In the genomic region with DNA sequence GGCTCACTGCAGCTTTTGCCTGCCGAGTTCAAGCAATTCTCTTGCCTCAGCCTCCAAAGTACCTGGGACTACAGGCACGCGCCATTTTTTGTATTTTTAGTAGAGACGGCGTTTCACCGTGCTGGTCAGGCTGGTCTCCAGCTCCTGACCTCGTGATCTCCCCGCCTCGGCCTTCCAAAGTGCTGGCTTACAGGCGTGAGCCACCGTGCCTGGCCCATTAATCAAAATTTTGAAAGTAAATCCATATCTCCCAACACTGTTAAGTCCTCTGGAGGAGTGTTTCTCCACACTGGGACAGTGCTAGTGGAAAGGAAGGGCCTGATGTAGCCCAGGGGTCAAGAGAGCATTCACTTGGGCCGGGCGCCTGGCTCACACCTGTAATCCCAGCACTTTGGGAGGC, we compare ENCODE assay signal across 17 cellular contexts.
DNase-seq lines count a peak whose midpoint lies in the region; ATAC-seq and TF ChIP-seq lines count a peak whose summit lies in the region.
"Had no signal": no experiment of that assay in that cellular context is flagged by ENCODE, and none has a peak within 500 bp of the region (broad histone marks: within the 10 kb centered on the region; RNA-seq: fewer than 3 reads in every experiment).

No MANE protein-coding gene starts in this region.

- no peak overlapping the region for H3K4me3 ChIP-seq in right atrium auricular region
- H3K4me3 ChIP-seq in neuronal stem cell (ENCODE audit: low read length in 2 of 2), result no peak overlapping the region
- H3K4me3 ChIP-seq in OCI-LY7 (ENCODE audit: low read depth, low read length, poor library complexity, severe bottlenecking), result no peak overlapping the region
- H3K4me3 ChIP-seq: A549; BLaER1 treated with 17β-estradiol and CSF1 and Interleukin-3, amounts not matched to agents 10 nM and 100 nM had no signal

- H2BK5ac ChIP-seq in neuronal stem cell (ENCODE audit: low read length), result no peak overlapping the region

- no peak overlapping the region for H2BK120ac ChIP-seq in neuronal stem cell (ENCODE audit: low read depth, low read length)

- H2AK5ac ChIP-seq in neuronal stem cell (ENCODE audit: low read depth, low read length), result no peak overlapping the region

- H3K14ac ChIP-seq in neuronal stem cell (ENCODE audit: low read length), result no peak overlapping the region

- no peak for ATAC-seq in Right ventricle myocardium inferior
- no peak for ATAC-seq in activated CD8-positive, alpha-beta T cell treated with anti-CD3 and anti-CD28 coated beads, Interleukin-2, amount 10 ng/mL, durations not matched to agents 7 days and 5 days
- ATAC-seq: A549; CD8-positive, alpha-beta T cell had no signal

- no peaks in the 10 kb centered on the region for H3K36me3 Mint-ChIP-seq in activated CD8-positive, alpha-beta T cell treated with anti-CD3 and anti-CD28 coated beads, Interleukin-2, amount 10 ng/mL, durations not matched to agents 7 days and 5 days (ENCODE audit: low read depth)
- H3K36me3 Mint-ChIP-seq: CD8-positive, alpha-beta T cell had no signal

- no peaks in the 10 kb centered on the region for H4K20me1 ChIP-seq in OCI-LY7 (ENCODE audit: insufficient read depth, low read length)
- H4K20me1 ChIP-seq: BLaER1 treated with 17β-estradiol and CSF1 and Interleukin-3, amounts not matched to agents 10 nM and 100 nM had no signal

- H3K4me1 ChIP-seq in right atrium auricular region, result no peaks in the 10 kb centered on the region
- no peaks in the 10 kb centered on the region for H3K4me1 ChIP-seq in neuronal stem cell (ENCODE audit: control insufficient read depth in 2 of 2, insufficient read depth in 1 of 2, low read depth in 1 of 2, low read length in 2 of 2)
- H3K4me1 ChIP-seq in OCI-LY7 (ENCODE audit: insufficient read depth, low read length, poor library complexity, severe bottlenecking), result no peaks in the 10 kb centered on the region
- H3K4me1 ChIP-seq: A549; BLaER1 treated with 17β-estradiol and CSF1 and Interleukin-3, amounts not matched to agents 10 nM and 100 nM; Caco-2 had no signal

- H3K9me2 ChIP-seq in OCI-LY7 (ENCODE audit: insufficient read depth, low read length), result no peaks in the 10 kb centered on the region

- no peak overlapping the region for H2BK12ac ChIP-seq in neuronal stem cell (ENCODE audit: low read length)

- no peak overlapping the region for H3K27ac Mint-ChIP-seq in activated CD8-positive, alpha-beta T cell treated with anti-CD3 and anti-CD28 coated beads, Interleukin-2, amount 10 ng/mL, durations not matched to agents 7 days and 5 days
- H3K27ac Mint-ChIP-seq: B cell; CD4-positive, alpha-beta T cell; CD8-positive, alpha-beta T cell had no signal

- no peak overlapping the region for H2BK15ac ChIP-seq in neuronal stem cell (ENCODE audit: low read length)

- BruUV-seq in OCI-LY7 (replicated peaks; lab: Mats Ljungman, UMichigan), result no TSS peak

- H3K27ac ChIP-seq in right atrium auricular region, result no peak overlapping the region
- no peak overlapping the region for H3K27ac ChIP-seq in neuronal stem cell (replicated peaks; ENCODE audit: low read length)
- no peak overlapping the region for H3K27ac ChIP-seq in OCI-LY7 (ENCODE audit: low read depth, low read length, poor library complexity, severe bottlenecking)
- H3K27ac ChIP-seq: 22Rv1; A549; BLaER1 treated with 17β-estradiol and CSF1 and Interleukin-3, amounts not matched to agents 10 nM and 100 nM; C4-2B had no signal

- no peaks in the 10 kb centered on the region for H3K36me3 ChIP-seq in right atrium auricular region
- no peaks in the 10 kb centered on the region for H3K36me3 ChIP-seq in neuronal stem cell (replicated peaks in 1 of 2; ENCODE audit: control insufficient read depth in 2 of 2, insufficient read depth in 2 of 2, low read length in 2 of 2)
- no peaks in the 10 kb centered on the region for H3K36me3 ChIP-seq in OCI-LY7 (ENCODE audit: insufficient read depth, low read length)
- H3K36me3 ChIP-seq: BLaER1 treated with 17β-estradiol and CSF1 and Interleukin-3, amounts not matched to agents 10 nM and 100 nM had no signal

- no peak overlapping the region for H4K91ac ChIP-seq in neuronal stem cell (ENCODE audit: low read depth, low read length, poor library complexity)

- H3K4me3 Mint-ChIP-seq in activated CD8-positive, alpha-beta T cell treated with anti-CD3 and anti-CD28 coated beads, Interleukin-2, amount 10 ng/mL, durations not matched to agents 7 days and 5 days, result no peak overlapping the region
- H3K4me3 Mint-ChIP-seq: B cell; CD4-positive, alpha-beta T cell; CD8-positive, alpha-beta T cell had no signal

- H3K9me3 ChIP-seq in right atrium auricular region (peaks cover 0 to 8% of the 10 kb centered on the region in 2 donors), neuronal stem cell (replicated peaks in 1 of 2; ENCODE audit: control insufficient read depth in 2 of 2, insufficient read depth in 1 of 2, low read depth in 1 of 2, low read length in 2 of 2) (no peaks in the 10 kb centered on the region), OCI-LY7 (ENCODE audit: low read length) (no peaks in the 10 kb centered on the region)

- H2AFZ ChIP-seq in neuronal stem cell (ENCODE audit: low read length) (no peak overlapping the region), OCI-LY7 (ENCODE audit: low read length) (no peak overlapping the region)

- no CpG with 5 or more reads among the region's 13 CpGs for WGBS in neuronal stem cell (ENCODE audit: extremely low coverage in 2 of 2, insufficient read length in 2 of 2, insufficient replicate concordance in 1 of 2), 2 donors

- POLR2A ChIA-PET in activated CD8-positive, alpha-beta T cell treated with anti-CD3 and anti-CD28 coated beads, Interleukin-2, amount 10 ng/mL, durations not matched to agents 7 days and 5 days (lab: Charles Lee), result no interaction called here
- POLR2A ChIA-PET in OCI-LY7 (lab: Charles Lee), result no interaction called here

- H3K23ac ChIP-seq in neuronal stem cell (ENCODE audit: low read depth, low read length, poor library complexity), result no peak overlapping the region

- H3K79me2 ChIP-seq in OCI-LY7 (ENCODE audit: insufficient read depth, low read depth, low read length), result no peaks in the 10 kb centered on the region

- TF ChIP-seq CTCF in right atrium auricular region (IDR thresholded peaks at IDR 0.05) (no peak), OCI-LY7 (conservative IDR thresholded peaks at IDR 0.05; ENCODE audit: low read length) (no peak)

- no peak overlapping the region for H3K9ac ChIP-seq in neuronal stem cell (ENCODE audit: low read depth, low read length, poor library complexity)
- H3K9ac ChIP-seq: BLaER1 treated with 17β-estradiol and CSF1 and Interleukin-3, amounts not matched to agents 10 nM and 100 nM had no signal

- peak; percentile 51 for DNase-seq in Right ventricle myocardium inferior (ENCODE audit: missing footprints)
- no peak for DNase-seq in right atrium auricular region (ENCODE audit: low spot score)
- no peak for DNase-seq in neuronal stem cell (ENCODE audit: low spot score)
- no peak for DNase-seq in activated CD8-positive, alpha-beta T cell treated with anti-CD3 and anti-CD28 coated beads, Interleukin-2, amount 10 ng/mL, durations not matched to agents 7 days and 5 days
- DNase-seq in OCI-LY7 (ENCODE audit: low spot score), result no peak
- DNase-seq: AML-193; Caco-2; Calu3; CD4-positive, alpha-beta T cell; CD8-positive, alpha-beta T cell; DMS79 treated with DMSO at 0.1 percent for 48 hours; GF-D8 had no signal

- peak overlapping the region; percentile 66 for H3K4ac ChIP-seq in neuronal stem cell (ENCODE audit: low read length)

- no peaks in the 10 kb centered on the region for H3K4me1 Mint-ChIP-seq in activated CD8-positive, alpha-beta T cell treated with anti-CD3 and anti-CD28 coated beads, Interleukin-2, amount 10 ng/mL, durations not matched to agents 7 days and 5 days (ENCODE audit: low read depth)
- H3K4me1 Mint-ChIP-seq: B cell had no signal

- H3K79me1 ChIP-seq in neuronal stem cell (ENCODE audit: low read depth, low read length), result no peaks in the 10 kb centered on the region

- H4K8ac ChIP-seq in neuronal stem cell (ENCODE audit: low read depth, low read length), result peak overlapping the region; percentile 43

- no peaks in the 10 kb centered on the region for H3K27me3 Mint-ChIP-seq in activated CD8-positive, alpha-beta T cell treated with anti-CD3 and anti-CD28 coated beads, Interleukin-2, amount 10 ng/mL, durations not matched to agents 7 days and 5 days (ENCODE audit: low read depth)
- H3K27me3 Mint-ChIP-seq: B cell; CD4-positive, alpha-beta T cell had no signal

- intact Hi-C loops in Right ventricle myocardium inferior (cut with DNase I), result no loop called here
- intact Hi-C loops in OCI-LY7 (cut with micrococcal nuclease; ENCODE audit: unreplicated experiment), result no loop called here

- CTCF ChIA-PET in activated CD8-positive, alpha-beta T cell treated with anti-CD3 and anti-CD28 coated beads, Interleukin-2, amount 10 ng/mL, durations not matched to agents 7 days and 5 days (lab: Charles Lee), result no interaction called here
- CTCF ChIA-PET in OCI-LY7 (lab: Charles Lee; ENCODE audit: unreplicated experiment), result no interaction called here

- H3K27me3 ChIP-seq in right atrium auricular region, result no peaks in the 10 kb centered on the region
- no peaks in the 10 kb centered on the region for H3K27me3 ChIP-seq in neuronal stem cell (ENCODE audit: control insufficient read depth in 3 of 3, insufficient read depth in 3 of 3, low read depth in 1 of 3, low read length in 3 of 3)
- H3K27me3 ChIP-seq: BLaER1 treated with 17β-estradiol and CSF1 and Interleukin-3, amounts not matched to agents 10 nM and 100 nM had no signal

- no peak overlapping the region for H3K4me2 ChIP-seq in neuronal stem cell (ENCODE audit: insufficient read depth, low read length, poor library complexity, severe bottlenecking)
- H3K4me2 ChIP-seq in OCI-LY7 (ENCODE audit: low read length), result no peak overlapping the region
- H3K4me2 ChIP-seq: A549; BLaER1 treated with 17β-estradiol and CSF1 and Interleukin-3, amounts not matched to agents 10 nM and 100 nM had no signal

- H3K18ac ChIP-seq in neuronal stem cell (ENCODE audit: low read length), result no peak overlapping the region

- H3K9me3 Mint-ChIP-seq in activated CD8-positive, alpha-beta T cell treated with anti-CD3 and anti-CD28 coated beads, Interleukin-2, amount 10 ng/mL, durations not matched to agents 7 days and 5 days (ENCODE audit: insufficient read depth), result peaks cover 13% of the 10 kb centered on the region
